1 cellular context compared by ENCODE assay signal in genomic region chr2:20917724-20918572, GRCh38.
TF ChIP-seq lines count a peak whose summit lies in the region.

No MANE protein-coding gene starts in this region.

TF ChIP-seq in IMR-90, 13 proteins besides CTCF, POLR2A, EP300 and RAD21:
- TF ChIP-seq ELK1 (IDR thresholded peaks at IDR 0.05; ENCODE audit: borderline replicate concordance, low read depth, low read length) = no peak
TF ChIP-seq in IMR-90: peak in this region for 0.
